In the genomic region with DNA sequence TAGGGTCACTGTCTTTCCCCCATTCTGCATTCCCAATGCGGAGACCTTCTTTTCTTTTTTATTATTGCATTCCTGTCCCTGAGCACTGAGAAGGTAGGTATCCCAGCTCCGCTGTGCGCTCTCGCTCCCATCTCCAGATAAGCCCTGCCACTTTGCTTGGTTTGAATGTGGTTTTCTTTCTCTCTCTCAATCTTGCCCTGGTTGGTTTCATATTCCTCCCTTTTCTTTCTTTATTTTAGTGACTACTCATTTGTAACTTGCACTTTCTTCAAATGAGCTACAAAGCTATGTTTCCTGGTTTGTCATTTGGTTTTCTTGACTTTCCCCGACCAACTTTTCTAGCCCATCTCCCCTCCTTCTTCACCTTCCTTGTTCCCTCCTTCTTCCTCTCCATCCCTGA, we compare ENCODE assay signal across 1 cellular context.
TF ChIP-seq lines count a peak whose summit lies in the region.

No MANE protein-coding gene starts in this region.

TF ChIP-seq in WTC11, 78 proteins besides CTCF, POLR2A, EP300 and RAD21:
- TF ChIP-seq IRF1 (CRISPR knock-in tag; IDR thresholded peaks at IDR 0.05), result no peak
- TF ChIP-seq ZNF512 (CRISPR knock-in tag; IDR thresholded peaks at IDR 0.05; ENCODE audit: borderline replicate concordance), result no peak
- no peak for TF ChIP-seq CREB1 (CRISPR knock-in tag; IDR thresholded peaks at IDR 0.05)
- TF ChIP-seq, protein P1, sequence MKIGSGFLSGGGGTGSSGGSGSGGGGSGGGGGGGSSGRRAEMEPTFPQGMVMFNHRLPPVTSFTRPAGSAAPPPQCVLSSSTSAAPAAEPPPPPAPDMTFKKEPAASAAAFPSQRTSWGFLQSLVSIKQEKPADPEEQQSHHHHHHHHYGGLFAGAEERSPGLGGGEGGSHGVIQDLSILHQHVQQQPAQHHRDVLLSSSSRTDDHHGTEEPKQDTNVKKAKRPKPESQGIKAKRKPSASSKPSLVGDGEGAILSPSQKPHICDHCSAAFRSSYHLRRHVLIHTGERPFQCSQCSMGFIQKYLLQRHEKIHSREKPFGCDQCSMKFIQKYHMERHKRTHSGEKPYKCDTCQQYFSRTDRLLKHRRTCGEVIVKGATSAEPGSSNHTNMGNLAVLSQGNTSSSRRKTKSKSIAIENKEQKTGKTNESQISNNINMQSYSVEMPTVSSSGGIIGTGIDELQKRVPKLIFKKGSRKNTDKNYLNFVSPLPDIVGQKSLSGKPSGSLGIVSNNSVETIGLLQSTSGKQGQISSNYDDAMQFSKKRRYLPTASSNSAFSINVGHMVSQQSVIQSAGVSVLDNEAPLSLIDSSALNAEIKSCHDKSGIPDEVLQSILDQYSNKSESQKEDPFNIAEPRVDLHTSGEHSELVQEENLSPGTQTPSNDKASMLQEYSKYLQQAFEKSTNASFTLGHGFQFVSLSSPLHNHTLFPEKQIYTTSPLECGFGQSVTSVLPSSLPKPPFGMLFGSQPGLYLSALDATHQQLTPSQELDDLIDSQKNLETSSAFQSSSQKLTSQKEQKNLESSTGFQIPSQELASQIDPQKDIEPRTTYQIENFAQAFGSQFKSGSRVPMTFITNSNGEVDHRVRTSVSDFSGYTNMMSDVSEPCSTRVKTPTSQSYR (CRISPR knock-in tag; IDR thresholded peaks at IDR 0.05), result no peak
- TF ChIP-seq RELA (CRISPR knock-in tag; IDR thresholded peaks at IDR 0.05; ENCODE audit: borderline replicate concordance), result no peak
- no peak for TF ChIP-seq SMAD4 (CRISPR knock-in tag; IDR thresholded peaks at IDR 0.05)
- no peak for TF ChIP-seq JUN (CRISPR knock-in tag; IDR thresholded peaks at IDR 0.05)
- no peak for TF ChIP-seq FOXK1 (CRISPR knock-in tag; IDR thresholded peaks at IDR 0.05)
